ENCODE assay signal across 18 cellular contexts in the genomic region with DNA sequence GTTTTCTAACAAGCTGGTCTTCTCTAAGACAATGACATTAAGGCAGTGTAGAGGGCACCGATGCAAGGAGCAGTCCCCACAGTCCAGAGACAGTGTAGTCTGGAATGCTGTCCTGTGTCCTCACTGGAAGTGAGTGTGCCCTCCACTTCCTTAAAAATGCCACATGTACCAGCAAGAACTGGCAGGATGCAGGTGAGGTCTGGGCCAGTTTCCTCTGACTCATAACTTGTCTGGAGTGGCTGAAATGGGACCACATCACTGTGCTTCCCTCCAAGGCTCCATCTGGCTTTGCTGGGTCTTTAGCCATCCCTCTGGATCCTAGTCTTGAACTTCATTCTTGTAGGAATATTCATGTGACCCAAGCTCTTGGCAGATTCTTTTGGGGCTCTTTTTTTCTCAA.
"Had no signal": no experiment of that assay in that cellular context is flagged by ENCODE, and none has a peak within 500 bp of the region (broad histone marks: within the 10 kb centered on the region; RNA-seq: fewer than 3 reads in every experiment).

No MANE protein-coding gene starts in this region.

- H3K9me3 ChIP-seq: ascending aorta, colonic mucosa, left lung, right lobe of liver, thyroid gland, upper lobe of right lung had no signal

- H3K27ac ChIP-seq: ascending aorta, brain microvascular endothelial cell, colonic mucosa, left lung, right lobe of liver, skin epidermis, thyroid gland, upper lobe of right lung, VCaP had no signal

- H3K27me3 ChIP-seq: ascending aorta, brain microvascular endothelial cell, colonic mucosa, right lobe of liver, thyroid gland, upper lobe of right lung had no signal

- ATAC-seq: activated CD4-positive, CD25-positive, alpha-beta regulatory T cell treated with anti-CD3 and anti-CD28 coated beads, Interleukin-2, amount 50 U/mL, for 24 hours; activated CD8-positive, alpha-beta T cell treated with anti-CD3 and anti-CD28 coated beads, Interleukin-2, amount 10 ng/mL, durations not matched to agents 7 days and 5 days; activated naive CD4-positive, alpha-beta T cell treated with anti-CD3 and anti-CD28 coated beads, Interleukin-2, amount 50 U/mL, for 72 hours; left lung; naive thymus-derived CD4-positive, alpha-beta T cell; right lobe of liver; upper lobe of right lung had no signal

- H3K4me3 ChIP-seq: ascending aorta, colonic mucosa, left lung, lung, right lobe of liver, skin epidermis, thyroid gland, upper lobe of right lung had no signal

- DNase-seq: activated CD4-positive, alpha-beta T cell treated with anti-CD3 and anti-CD28 coated beads, Interleukin-2, amount 10 ng/mL, durations not matched to agents 7 days and 5 days; activated CD8-positive, alpha-beta T cell treated with anti-CD3 and anti-CD28 coated beads, Interleukin-2, amount 10 ng/mL, durations not matched to agents 7 days and 5 days; brain microvascular endothelial cell; colonic mucosa; left lung; naive thymus-derived CD4-positive, alpha-beta T cell; occipital lobe; right lobe of liver; stimulated activated CD4-positive, alpha-beta T cell treated with anti-CD3 and anti-CD28 coated beads, Interleukin-1b, Interleukin-23, amount 100 ng/mL, for 48 hours; substantia nigra; thyroid gland; upper lobe of right lung had no signal

- H3K4me1 ChIP-seq: ascending aorta, colonic mucosa, left lung, right lobe of liver, thyroid gland, upper lobe of right lung had no signal

- H3K36me3 ChIP-seq: ascending aorta, brain microvascular endothelial cell, colonic mucosa, left lung, right lobe of liver, thyroid gland, upper lobe of right lung had no signal
